2 cellular contexts compared by ENCODE assay signal in the genomic region with DNA sequence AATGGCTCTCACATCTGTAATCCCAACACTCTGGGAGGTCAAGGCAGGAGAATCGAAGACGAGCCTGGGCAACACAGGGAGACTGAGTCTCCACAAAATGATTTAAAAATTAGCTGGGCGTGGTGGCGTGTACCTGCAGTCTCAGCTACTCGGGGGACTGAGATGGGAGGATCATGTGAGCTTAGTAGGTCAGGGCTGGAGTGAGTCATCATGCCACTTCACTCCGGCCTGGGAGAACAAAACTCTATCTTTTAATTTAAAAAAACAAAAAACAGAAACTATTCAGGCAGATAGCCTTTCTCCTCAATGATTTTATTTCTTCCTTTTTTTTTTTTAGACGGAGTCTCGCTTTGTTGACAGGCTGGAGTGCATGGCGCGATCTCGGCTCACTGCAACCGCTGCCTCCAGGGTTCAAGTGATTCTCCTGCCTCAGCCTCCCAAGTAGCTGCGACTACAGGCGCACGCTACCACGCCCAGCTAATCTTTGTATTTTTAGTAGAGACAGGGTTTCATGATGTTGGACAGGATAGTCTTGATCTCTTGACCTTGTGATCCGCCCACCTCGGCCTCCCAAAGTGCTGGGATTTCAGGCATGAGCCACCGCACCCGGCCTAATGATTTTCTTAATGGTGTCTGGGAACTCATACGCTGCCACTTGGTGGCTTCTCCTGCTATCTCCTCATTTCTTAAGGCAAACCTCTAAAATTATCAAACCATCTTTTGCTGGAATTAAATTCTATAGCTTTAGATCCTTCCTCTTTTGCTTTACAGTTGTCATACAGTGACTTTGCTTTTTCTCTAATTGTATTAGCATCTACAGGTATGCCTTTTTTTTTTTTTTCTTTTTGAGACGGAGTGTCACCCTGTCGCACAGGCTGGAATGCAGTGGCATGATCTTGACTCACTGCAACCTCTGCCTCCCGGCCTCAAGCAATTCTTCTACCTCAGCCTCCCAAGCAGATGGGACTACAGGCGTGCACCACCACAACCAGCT.
TF ChIP-seq lines count a peak whose summit lies in the region.

No MANE protein-coding gene starts in this region.

TF ChIP-seq in GM23338, 12 proteins besides CTCF, POLR2A, EP300 and RAD21 (continues in another document):
- TF ChIP-seq EZH2phosphoT487 (IDR thresholded peaks at IDR 0.05; ENCODE audit: unreplicated experiment) (no peak), CREB1 (CRISPR knock-in tag; IDR thresholded peaks at IDR 0.05; ENCODE audit: low read depth) (no peak), NANOG (IDR thresholded peaks at IDR 0.05; ENCODE audit: borderline replicate concordance) (no peak), STAT1 (IDR thresholded peaks at IDR 0.05; ENCODE audit: unreplicated experiment) (no peak), ZNF114 (CRISPR knock-in tag; IDR thresholded peaks at IDR 0.05) (no peak), POLR2AphosphoS5 (IDR thresholded peaks at IDR 0.05; ENCODE audit: low read depth) (no peak), ZNF331 (CRISPR knock-in tag; IDR thresholded peaks at IDR 0.05; ENCODE audit: low read depth) (no peak), JUNB (IDR thresholded peaks at IDR 0.05; ENCODE audit: unreplicated experiment) (no peak), EZH2 (IDR thresholded peaks at IDR 0.05; ENCODE audit: low read depth, unreplicated experiment) (no peak)
- TF ChIP-seq, protein P1, sequence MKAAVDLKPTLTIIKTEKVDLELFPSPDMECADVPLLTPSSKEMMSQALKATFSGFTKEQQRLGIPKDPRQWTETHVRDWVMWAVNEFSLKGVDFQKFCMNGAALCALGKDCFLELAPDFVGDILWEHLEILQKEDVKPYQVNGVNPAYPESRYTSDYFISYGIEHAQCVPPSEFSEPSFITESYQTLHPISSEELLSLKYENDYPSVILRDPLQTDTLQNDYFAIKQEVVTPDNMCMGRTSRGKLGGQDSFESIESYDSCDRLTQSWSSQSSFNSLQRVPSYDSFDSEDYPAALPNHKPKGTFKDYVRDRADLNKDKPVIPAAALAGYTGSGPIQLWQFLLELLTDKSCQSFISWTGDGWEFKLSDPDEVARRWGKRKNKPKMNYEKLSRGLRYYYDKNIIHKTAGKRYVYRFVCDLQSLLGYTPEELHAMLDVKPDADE (IDR thresholded peaks at IDR 0.05) = no peak
- TF ChIP-seq, protein P2, sequence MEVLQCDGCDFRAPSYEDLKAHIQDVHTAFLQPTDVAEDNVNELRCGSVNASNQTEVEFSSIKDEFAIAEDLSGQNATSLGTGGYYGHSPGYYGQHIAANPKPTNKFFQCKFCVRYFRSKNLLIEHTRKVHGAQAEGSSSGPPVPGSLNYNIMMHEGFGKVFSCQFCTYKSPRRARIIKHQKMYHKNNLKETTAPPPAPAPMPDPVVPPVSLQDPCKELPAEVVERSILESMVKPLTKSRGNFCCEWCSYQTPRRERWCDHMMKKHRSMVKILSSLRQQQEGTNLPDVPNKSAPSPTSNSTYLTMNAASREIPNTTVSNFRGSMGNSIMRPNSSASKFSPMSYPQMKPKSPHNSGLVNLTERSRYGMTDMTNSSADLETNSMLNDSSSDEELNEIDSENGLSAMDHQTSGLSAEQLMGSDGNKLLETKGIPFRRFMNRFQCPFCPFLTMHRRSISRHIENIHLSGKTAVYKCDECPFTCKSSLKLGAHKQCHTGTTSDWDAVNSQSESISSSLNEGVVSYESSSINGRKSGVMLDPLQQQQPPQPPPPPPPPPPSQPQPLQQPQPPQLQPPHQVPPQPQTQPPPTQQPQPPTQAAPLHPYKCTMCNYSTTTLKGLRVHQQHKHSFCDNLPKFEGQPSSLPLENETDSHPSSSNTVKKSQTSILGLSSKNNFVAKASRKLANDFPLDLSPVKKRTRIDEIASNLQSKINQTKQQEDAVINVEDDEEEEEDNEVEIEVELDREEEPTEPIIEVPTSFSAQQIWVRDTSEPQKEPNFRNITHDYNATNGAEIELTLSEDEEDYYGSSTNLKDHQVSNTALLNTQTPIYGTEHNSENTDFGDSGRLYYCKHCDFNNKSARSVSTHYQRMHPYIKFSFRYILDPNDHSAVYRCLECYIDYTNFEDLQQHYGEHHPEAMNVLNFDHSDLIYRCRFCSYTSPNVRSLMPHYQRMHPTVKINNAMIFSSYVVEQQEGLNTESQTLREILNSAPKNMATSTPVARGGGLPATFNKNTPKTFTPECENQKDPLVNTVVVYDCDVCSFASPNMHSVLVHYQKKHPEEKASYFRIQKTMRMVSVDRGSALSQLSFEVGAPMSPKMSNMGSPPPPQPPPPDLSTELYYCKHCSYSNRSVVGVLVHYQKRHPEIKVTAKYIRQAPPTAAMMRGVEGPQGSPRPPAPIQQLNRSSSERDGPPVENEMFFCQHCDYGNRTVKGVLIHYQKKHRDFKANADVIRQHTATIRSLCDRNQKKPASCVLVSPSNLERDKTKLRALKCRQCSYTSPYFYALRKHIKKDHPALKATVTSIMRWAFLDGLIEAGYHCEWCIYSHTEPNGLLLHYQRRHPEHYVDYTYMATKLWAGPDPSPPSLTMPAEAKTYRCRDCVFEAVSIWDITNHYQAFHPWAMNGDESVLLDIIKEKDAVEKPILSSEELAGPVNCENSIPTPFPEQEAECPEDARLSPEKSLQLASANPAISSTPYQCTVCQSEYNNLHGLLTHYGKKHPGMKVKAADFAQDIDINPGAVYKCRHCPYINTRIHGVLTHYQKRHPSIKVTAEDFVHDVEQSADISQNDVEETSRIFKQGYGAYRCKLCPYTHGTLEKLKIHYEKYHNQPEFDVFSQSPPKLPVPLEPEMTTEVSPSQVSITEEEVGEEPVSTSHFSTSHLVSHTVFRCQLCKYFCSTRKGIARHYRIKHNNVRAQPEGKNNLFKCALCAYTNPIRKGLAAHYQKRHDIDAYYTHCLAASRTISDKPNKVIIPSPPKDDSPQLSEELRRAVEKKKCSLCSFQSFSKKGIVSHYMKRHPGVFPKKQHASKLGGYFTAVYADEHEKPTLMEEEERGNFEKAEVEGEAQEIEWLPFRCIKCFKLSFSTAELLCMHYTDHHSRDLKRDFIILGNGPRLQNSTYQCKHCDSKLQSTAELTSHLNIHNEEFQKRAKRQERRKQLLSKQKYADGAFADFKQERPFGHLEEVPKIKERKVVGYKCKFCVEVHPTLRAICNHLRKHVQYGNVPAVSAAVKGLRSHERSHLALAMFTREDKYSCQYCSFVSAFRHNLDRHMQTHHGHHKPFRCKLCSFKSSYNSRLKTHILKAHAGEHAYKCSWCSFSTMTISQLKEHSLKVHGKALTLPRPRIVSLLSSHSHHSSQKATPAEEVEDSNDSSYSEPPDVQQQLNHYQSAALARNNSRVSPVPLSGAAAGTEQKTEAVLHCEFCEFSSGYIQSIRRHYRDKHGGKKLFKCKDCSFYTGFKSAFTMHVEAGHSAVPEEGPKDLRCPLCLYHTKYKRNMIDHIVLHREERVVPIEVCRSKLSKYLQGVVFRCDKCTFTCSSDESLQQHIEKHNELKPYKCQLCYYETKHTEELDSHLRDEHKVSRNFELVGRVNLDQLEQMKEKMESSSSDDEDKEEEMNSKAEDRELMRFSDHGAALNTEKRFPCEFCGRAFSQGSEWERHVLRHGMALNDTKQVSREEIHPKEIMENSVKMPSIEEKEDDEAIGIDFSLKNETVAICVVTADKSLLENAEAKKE (CRISPR knock-in tag; IDR thresholded peaks at IDR 0.05) = no peak

TF ChIP-seq in endothelial cell of umbilical vein, 7 proteins besides CTCF, POLR2A, EP300 and RAD21:
- TF ChIP-seq, protein P3, sequence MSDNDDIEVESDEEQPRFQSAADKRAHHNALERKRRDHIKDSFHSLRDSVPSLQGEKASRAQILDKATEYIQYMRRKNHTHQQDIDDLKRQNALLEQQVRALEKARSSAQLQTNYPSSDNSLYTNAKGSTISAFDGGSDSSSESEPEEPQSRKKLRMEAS (IDR thresholded peaks at IDR 0.05; ENCODE audit: insufficient read depth, insufficient read length) = no peak
- TF ChIP-seq FOS (IDR thresholded peaks at IDR 0.05; ENCODE audit: borderline replicate concordance, insufficient read depth, low read length) = peak; percentile 38
